ENCODE assay signal across 32 cellular contexts in the genomic region with DNA sequence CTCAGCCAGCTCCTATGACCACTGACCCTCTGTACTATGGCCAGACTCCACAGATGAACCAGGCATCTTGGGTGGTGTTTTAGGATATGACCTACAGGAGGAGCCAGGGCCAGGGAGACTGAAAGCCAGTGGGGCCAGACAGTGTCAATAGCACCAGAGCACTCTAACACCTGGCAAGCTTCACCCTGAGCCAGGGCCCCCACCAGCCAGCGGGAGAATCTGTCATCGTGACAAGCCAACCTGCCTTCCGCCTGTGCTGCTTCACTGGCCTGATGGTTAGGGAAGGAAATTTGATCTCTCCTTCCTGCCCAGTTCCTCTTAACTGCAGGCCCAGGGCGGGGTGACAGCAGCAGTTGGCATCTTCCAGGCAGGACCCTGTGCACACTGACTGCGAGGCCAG.
DNase-seq lines count a peak whose midpoint lies in the region; ATAC-seq and TF ChIP-seq lines count a peak whose summit lies in the region.
"Had no signal": no experiment of that assay in that cellular context is flagged by ENCODE, and none has a peak within 500 bp of the region (broad histone marks: within the 10 kb centered on the region; RNA-seq: fewer than 3 reads in every experiment).

No MANE protein-coding gene starts in this region.

- H3K27ac ChIP-seq in BLaER1 treated with 17β-estradiol and CSF1 and Interleukin-3, amounts not matched to agents 10 nM and 100 nM: peak overlapping the region in 7 of 11 experiments; percentile 6 to 76 (median 57); a peak in 10 of 22 replicates
- H3K27ac ChIP-seq in endodermal cell (ENCODE audit: low read depth, low read length): no peak overlapping the region
- peak overlapping the region; percentile 78 for H3K27ac ChIP-seq in neutrophil
- H3K27ac ChIP-seq: C4-2B, coronary artery, esophagus muscularis mucosa, foreskin keratinocyte, GM23248, heart right ventricle, neural progenitor cell, stomach, tibial artery had no signal

- H3K27ac Mint-ChIP-seq in endodermal cell: no peak overlapping the region
- H3K27ac Mint-ChIP-seq: activated naive CD8-positive, alpha-beta T cell treated with anti-CD3 and anti-CD28 coated beads for 36 hours; effector memory CD8-positive, alpha-beta T cell; neural progenitor cell; T-helper 1 cell treated with Interleukin-12 subunit alpha and Interleukin-12 subunit beta and Interleukin-4 antibody, amounts not matched to agents 30 μg/mL and 1 μg/mL, for 36 hours had no signal

- DNase-seq in HT1080 (ENCODE audit: low read depth) (peak; percentile 18), endodermal cell (peak; percentile 60), NCI-H1092 treated with DMSO at 0.1 percent for 48 hours (lab: John Stamatoyannopoulos, UW) (no peak), nucleus accumbens (lab: John Stamatoyannopoulos, UW) (no peak)
- DNase-seq: activated CD4-positive, alpha-beta T cell treated with anti-CD3 and anti-CD28 coated beads for 4 hours; activated CD8-positive, alpha-beta memory T cell treated with anti-CD3 and anti-CD28 coated beads for 24 hours; activated effector memory CD4-positive, alpha-beta T cell treated with anti-CD3 and anti-CD28 coated beads, Interleukin-2, amount 50 U/mL, for 16 hours; activated naive CD8-positive, alpha-beta T cell treated with anti-CD3 and anti-CD28 coated beads for 36 hours; activated T-cell treated with anti-CD3 and anti-CD28 coated beads, Interleukin-2, amount 50 U/mL, for 1 hour; effector memory CD8-positive, alpha-beta T cell; foreskin keratinocyte; GM23248; heart right ventricle; NCI-H1105; NCI-H1930; NCI-H345; NCI-H774; RPMI8226; SK-N-SH; stimulated activated CD8-positive, alpha-beta memory T cell treated with anti-CD3 and anti-CD28 coated beads, Interleukin-4, amount 100 ng/mL, for 48 hours; stomach; tibial artery had no signal

- H3K27me3 Mint-ChIP-seq in endodermal cell (ENCODE audit: insufficient read depth): peaks cover 5% of the 10 kb centered on the region

- no peak overlapping the region for H3K4me3 ChIP-seq in BLaER1 treated with 17β-estradiol and CSF1 and Interleukin-3, amounts not matched to agents 10 nM and 100 nM
- H3K4me3 ChIP-seq in endodermal cell (ENCODE audit: low read length): no peak overlapping the region
- no peak overlapping the region for H3K4me3 ChIP-seq in neutrophil (ENCODE audit: low read depth in 1 of 2, low read length in 1 of 2)
- H3K4me3 ChIP-seq: coronary artery, esophagus muscularis mucosa, GM12878, GM23248, heart right ventricle, lung, neural progenitor cell, stomach, tibial artery had no signal

- peaks cover 22% of the 10 kb centered on the region for H3K9me3 Mint-ChIP-seq in endodermal cell

- ATAC-seq in GM19023 (IDR thresholded peaks at IDR 0.05; ENCODE audit: unreplicated experiment): no peak
- ATAC-seq: effector memory CD8-positive, alpha-beta T cell; foreskin keratinocyte; GM12878 had no signal

- no peaks in the 10 kb centered on the region for H3K27me3 ChIP-seq in BLaER1 treated with 17β-estradiol and CSF1 and Interleukin-3, amounts not matched to agents 10 nM and 100 nM
- H3K27me3 ChIP-seq in endodermal cell (ENCODE audit: control insufficient read depth, insufficient read depth, low read length, poor library complexity, severe bottlenecking) (no peaks in the 10 kb centered on the region), neutrophil (no peaks in the 10 kb centered on the region)
- H3K27me3 ChIP-seq: foreskin keratinocyte, neural progenitor cell, tibial artery had no signal

- 94 to 100% methylated on average over 1 to 5 of the region's 5 CpGs for WGBS in endodermal cell (ENCODE audit: insufficient coverage in 1 of 2, insufficient read length in 1 of 2), 2 experiments

- peaks cover 32 to 37% (median 34%) of the 10 kb centered on the region in 11 experiments for H3K9me3 ChIP-seq in BLaER1 treated with 17β-estradiol and CSF1 and Interleukin-3, amounts not matched to agents 10 nM and 100 nM (replicated peaks in 1 of 11)
- H3K9me3 ChIP-seq in endodermal cell (ENCODE audit: control insufficient read depth, low read length): peaks cover 15% of the 10 kb centered on the region
- H3K9me3 ChIP-seq in neutrophil: no peaks in the 10 kb centered on the region
- H3K9me3 ChIP-seq: SK-N-SH had no signal

- no peak overlapping the region for H3K4me3 Mint-ChIP-seq in endodermal cell
- H3K4me3 Mint-ChIP-seq: activated naive CD8-positive, alpha-beta T cell treated with anti-CD3 and anti-CD28 coated beads for 36 hours; effector memory CD8-positive, alpha-beta T cell; neural progenitor cell; T-helper 1 cell treated with Interleukin-12 subunit alpha and Interleukin-12 subunit beta and Interleukin-4 antibody, amounts not matched to agents 30 μg/mL and 1 μg/mL, for 36 hours had no signal

- peak; percentile 40 for TF ChIP-seq CTCF in endodermal cell (conservative IDR thresholded peaks at IDR 0.05)
- no peak for TF ChIP-seq CTCF in neutrophil (IDR thresholded peaks at IDR 0.05)

- H3K4me1 ChIP-seq in BLaER1 treated with 17β-estradiol and CSF1 and Interleukin-3, amounts not matched to agents 10 nM and 100 nM: peaks cover 25 to 45% (median 40%) of the 10 kb centered on the region in 10 experiments
- H3K4me1 ChIP-seq in endodermal cell (ENCODE audit: control insufficient read depth, insufficient read depth, low read length) (no peaks in the 10 kb centered on the region), neutrophil (ENCODE audit: control insufficient read depth in 1 of 2, insufficient read depth in 1 of 2, low read depth in 1 of 2, low read length in 1 of 2) (peaks cover 42 to 69% of the 10 kb centered on the region in 2 experiments)
- H3K4me1 ChIP-seq: foreskin keratinocyte, heart right ventricle, stomach, tibial artery had no signal

- no peaks in the 10 kb centered on the region for H4K20me1 ChIP-seq in BLaER1 treated with 17β-estradiol and CSF1 and Interleukin-3, amounts not matched to agents 10 nM and 100 nM

- H3K9ac ChIP-seq in BLaER1 treated with 17β-estradiol and CSF1 and Interleukin-3, amounts not matched to agents 10 nM and 100 nM: peak overlapping the region in 2 of 11 experiments; percentile 34 to 47; a peak in 3 of 22 replicates
- H3K9ac ChIP-seq in endodermal cell (ENCODE audit: extremely low read depth, low read length, poor library complexity, severe bottlenecking): no peak overlapping the region
- H3K9ac ChIP-seq: GM23248, neural progenitor cell, SK-N-SH had no signal

- peak overlapping the region in 10 of 11 experiments; percentile 71 to 91 (median 88); a peak in 20 of 22 replicates for H3K4me2 ChIP-seq in BLaER1 treated with 17β-estradiol and CSF1 and Interleukin-3, amounts not matched to agents 10 nM and 100 nM
- H3K4me2 ChIP-seq: neural progenitor cell, SK-N-SH had no signal

- H3K36me3 Mint-ChIP-seq in endodermal cell (ENCODE audit: low read depth): no peaks in the 10 kb centered on the region
- H3K36me3 Mint-ChIP-seq: activated naive CD8-positive, alpha-beta T cell treated with anti-CD3 and anti-CD28 coated beads for 36 hours; neural progenitor cell had no signal

- peaks cover 10% of the 10 kb centered on the region for H3K4me1 Mint-ChIP-seq in endodermal cell
- H3K4me1 Mint-ChIP-seq: activated naive CD8-positive, alpha-beta T cell treated with anti-CD3 and anti-CD28 coated beads for 36 hours had no signal

- H3K36me3 ChIP-seq in BLaER1 treated with 17β-estradiol and CSF1 and Interleukin-3, amounts not matched to agents 10 nM and 100 nM: no peaks in the 10 kb centered on the region
- H3K36me3 ChIP-seq in endodermal cell (ENCODE audit: control insufficient read depth, insufficient read depth, low read length) (no peaks in the 10 kb centered on the region), neutrophil (no peaks in the 10 kb centered on the region)
- H3K36me3 ChIP-seq: esophagus muscularis mucosa, heart right ventricle, neural progenitor cell, stomach, tibial artery had no signal

Comparison
In these comparisons a context has a peak if more than half of its experiments do, and no peak if none do; other contexts are left out.
1. DNase-seq: peak in HT1080 (single experiment) and endodermal cell (single experiment); none in NCI-H1092 treated with DMSO at 0.1 percent for 48 hours (single experiment) and nucleus accumbens (0 of 56).